Comparison of ENCODE assay signal across 16 cellular contexts in the genomic region with DNA sequence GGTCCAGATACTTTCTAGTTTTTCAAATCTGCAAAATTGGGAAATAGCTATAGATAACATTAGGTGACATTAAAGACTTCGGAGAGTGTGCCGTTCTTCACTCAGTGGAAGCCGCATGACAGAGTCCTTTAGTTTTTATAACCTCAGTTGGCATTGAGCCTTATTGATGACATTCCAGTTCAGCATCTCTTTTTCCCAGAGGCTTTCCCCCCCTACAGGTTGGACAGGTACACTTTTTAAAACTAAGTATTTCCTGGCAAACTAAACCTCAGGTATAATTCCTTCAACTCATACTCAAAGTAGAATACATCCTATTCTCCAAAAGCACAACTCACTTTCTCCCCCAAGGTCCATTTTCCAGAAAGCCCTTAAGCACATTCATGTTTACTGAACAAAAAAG. TPM values are rescaled to one million over a fixed set of nuclear protein-coding genes. Genes with fewer than 3 reads are reported as not detected.
A peak's percentile ranks its signal among the peaks of the same experiment; 100 is the strongest.
DNase-seq lines count a peak whose midpoint lies in the region; ATAC-seq and TF ChIP-seq lines count a peak whose summit lies in the region.
"Had no signal": no experiment of that assay in that cellular context is flagged by ENCODE, and none has a peak within 500 bp of the region (broad histone marks: within the 10 kb centered on the region; RNA-seq: fewer than 3 reads in every experiment).

No MANE protein-coding gene starts in this region.

- CTCF ChIA-PET in CD8-positive, alpha-beta T cell (lab: Charles Lee), result interaction anchor here (1.1 kb wide), 1 partner anchor 13 kb away, joined by 3 read pairs; no protein-coding TSS in a partner anchor

- 28 to 72% (median 63%) methylated on average over 3 of the region's 3 CpGs for WGBS in stomach, 5 donors

- H3K36me3 Mint-ChIP-seq in CD8-positive, alpha-beta T cell, result peaks cover 51% of the 10 kb centered on the region

- H3K4me3 Mint-ChIP-seq in CD8-positive, alpha-beta T cell, result no peak overlapping the region

- H3K27me3 ChIP-seq in foreskin keratinocyte (no peaks in the 10 kb centered on the region), stomach (no peaks in the 10 kb centered on the region)
- H3K27me3 ChIP-seq in CD8-positive, alpha-beta T cell (ENCODE audit: insufficient read depth, low read length), result no peaks in the 10 kb centered on the region
- H3K27me3 ChIP-seq: BLaER1, MG63, SJCRH30 had no signal

- no peak overlapping the region for H3K27ac ChIP-seq in foreskin keratinocyte
- peak overlapping the region; percentile 73 to 94 (median 81) for H3K27ac ChIP-seq in stomach
- no peak overlapping the region for H3K27ac ChIP-seq in CD8-positive, alpha-beta T cell (ENCODE audit: low read depth, low read length)
- H3K27ac ChIP-seq: BLaER1, SJCRH30 had no signal

- POLR2A ChIA-PET in CD8-positive, alpha-beta T cell (lab: Charles Lee), result no interaction called here

- intact Hi-C loops in stomach (cut with DNase I; ENCODE audit: low total_unique reads), result no loop called here
- intact Hi-C loops in CD8-positive, alpha-beta T cell (cut with DNase I, micrococcal nuclease), result no loop called here

- ATAC-seq in foreskin keratinocyte (no peak), GM18502 (IDR thresholded peaks at IDR 0.05; ENCODE audit: poor library complexity, unreplicated experiment) (no peak)
- no peak for ATAC-seq in CD8-positive, alpha-beta T cell

- peaks cover 4% of the 10 kb centered on the region for H3K4me1 Mint-ChIP-seq in CD8-positive, alpha-beta T cell (ENCODE audit: low read depth)

- no peak for TF ChIP-seq POLR2A in stomach (IDR thresholded peaks at IDR 0.05)

- no peaks in the 10 kb centered on the region for H3K9me3 Mint-ChIP-seq in CD8-positive, alpha-beta T cell

- H3K27me3 Mint-ChIP-seq in CD8-positive, alpha-beta T cell (ENCODE audit: low read depth), result no peaks in the 10 kb centered on the region

- peak; percentile 33 for DNase-seq in NCI-H1092 treated with DMSO at 0.1 percent for 48 hours (lab: John Stamatoyannopoulos, UW)
- no peak for DNase-seq in NCI-H1092 (lab: John Stamatoyannopoulos, UW)
- DNase-seq in NCI-H2029 (lab: John Stamatoyannopoulos, UW), result peak; percentile 61
- DNase-seq in foreskin keratinocyte, result no peak
- no peak for DNase-seq in stomach
- no peak for DNase-seq in activated CD4-positive, CD25-positive, alpha-beta regulatory T cell treated with anti-CD3 and anti-CD28 coated beads, Interleukin-2, amount 50 U/mL, for 72 hours
- DNase-seq in CD8-positive, alpha-beta T cell, result no peak
- DNase-seq: 8988T, MG63, NCI-H2081 treated with DMSO at 0.1 percent for 48 hours, NCI-H82, SJCRH30 had no signal

- no peaks in the 10 kb centered on the region for H3K9me3 ChIP-seq in stomach
- no peaks in the 10 kb centered on the region for H3K9me3 ChIP-seq in CD8-positive, alpha-beta T cell (ENCODE audit: low read length)
- H3K9me3 ChIP-seq: BLaER1, MG63, SJCRH30 had no signal

- no peak for TF ChIP-seq EP300 in stomach (IDR thresholded peaks at IDR 0.05)

- TF ChIP-seq CTCF in foreskin keratinocyte (conservative IDR thresholded peaks at IDR 0.05) (peak; percentile 5), stomach (IDR thresholded peaks at IDR 0.05) (no peak)
- no peak for TF ChIP-seq CTCF in CD8-positive, alpha-beta T cell (IDR thresholded peaks at IDR 0.05)

- H3K4me3 ChIP-seq in stomach, result no peak overlapping the region
- H3K4me3 ChIP-seq in CD8-positive, alpha-beta T cell (ENCODE audit: low read depth, low read length), result no peak overlapping the region
- H3K4me3 ChIP-seq: BLaER1, MG63, SJCRH30 had no signal

- no peak overlapping the region for H3K27ac Mint-ChIP-seq in CD8-positive, alpha-beta T cell

- no peaks in the 10 kb centered on the region for H3K4me1 ChIP-seq in foreskin keratinocyte
- H3K4me1 ChIP-seq in stomach, result peaks cover 18 to 33% (median 30%) of the 10 kb centered on the region in 4 donors
- no peaks in the 10 kb centered on the region for H3K4me1 ChIP-seq in CD8-positive, alpha-beta T cell (ENCODE audit: insufficient read depth, low read length)
- H3K4me1 ChIP-seq: SJCRH30 had no signal

- peaks cover 3 to 23% (median 15%) of the 10 kb centered on the region in 4 donors for H3K36me3 ChIP-seq in stomach
- H3K36me3 ChIP-seq in CD8-positive, alpha-beta T cell (ENCODE audit: insufficient read depth, low read length), result peaks cover 3% of the 10 kb centered on the region

RNA-seq across cellular contexts. Expression of gene SLC46A2, which starts 58.7 kb away (rescaled TPM):
- total RNA-seq in foreskin keratinocyte (not detected in 2 replicates), stomach (not detected)
- polyA plus RNA-seq in foreskin keratinocyte (not detected in 2 replicates), stomach (under 1 TPM in 1 of 3 donors, not detected in 2; 0.20 TPM)
- not detected for total RNA-seq in CD8-positive, alpha-beta T cell
- total RNA-seq: H1, RPMI7951, SJCRH30 had no signal

Comparison
In these comparisons a context has a peak if more than half of its experiments do, and no peak if none do; other contexts are left out.
1. DNase-seq: peak in NCI-H1092 treated with DMSO at 0.1 percent for 48 hours (single experiment) and NCI-H2029 (single experiment); none in NCI-H1092 (single experiment), foreskin keratinocyte (0 of 2), stomach (single experiment), activated CD4-positive, CD25-positive, alpha-beta regulatory T cell treated with anti-CD3 and anti-CD28 coated beads, Interleukin-2, amount 50 U/mL, for 72 hours (single experiment) and CD8-positive, alpha-beta T cell (0 of 7).
2. H3K27ac ChIP-seq: peak in stomach (5 of 5); none in foreskin keratinocyte (single experiment) and CD8-positive, alpha-beta T cell (single experiment).